Comparison of ENCODE assay signal across 8 cellular contexts in genomic region chr1:173862769-173863223, GRCh38. TPM values are rescaled to one million over a fixed set of nuclear protein-coding genes. Genes with fewer than 3 reads are reported as not detected.
A peak's percentile ranks its signal among the peaks of the same experiment; 100 is the strongest.
DNase-seq lines count a peak whose midpoint lies in the region; ATAC-seq and TF ChIP-seq lines count a peak whose summit lies in the region.
"Had no signal": no experiment of that assay in that cellular context is flagged by ENCODE, and none has a peak within 500 bp of the region (broad histone marks: within the 10 kb centered on the region; RNA-seq: fewer than 3 reads in every experiment).

No MANE protein-coding gene starts in this region.

- DNase-seq in SK-N-SH (no peak), RPMI8226 (peak; percentile 24), mesenchymal stem cell (no peak), hypothalamus (lab: John Stamatoyannopoulos, UW) (no peak), SHP77 treated with DMSO at 0.1 percent for 48 hours (lab: John Stamatoyannopoulos, UW) (no peak)
- DNase-seq: NCI-H1436 treated with DMSO at 0.1 percent for 48 hours; stimulated activated naive CD4-positive, alpha-beta T cell treated with Interleukin-2 at 50 U/mL for 16 hours had no signal

- H3K4me1 ChIP-seq in SK-N-SH (ENCODE audit: control insufficient read depth in 1 of 2, insufficient read depth in 2 of 2, low read depth in 1 of 2, low read length in 1 of 2) (peaks cover 6 to 17% of the 10 kb centered on the region in 2 experiments; a peak in 3 of 4 replicates), mesenchymal stem cell (ENCODE audit: control insufficient read depth, insufficient read depth, low read depth, low read length) (no peaks in the 10 kb centered on the region)

- H3K4me2 ChIP-seq in SK-N-SH (no peak overlapping the region), mesenchymal stem cell (ENCODE audit: low read length, poor library complexity, severe bottlenecking) (no peak overlapping the region)

- H3K36me3 ChIP-seq in SK-N-SH (replicated peaks in 1 of 2; ENCODE audit: control insufficient read depth in 1 of 2, insufficient read depth in 2 of 2, low read length in 1 of 2) (peaks cover 49 to 77% of the 10 kb centered on the region in 2 experiments), mesenchymal stem cell (ENCODE audit: control insufficient read depth in 1 of 2, insufficient read depth in 2 of 2, low read depth in 1 of 2, low read length in 2 of 2) (peaks cover 19 to 75% of the 10 kb centered on the region in 2 experiments)

- H2AFZ ChIP-seq in SK-N-SH (ENCODE audit: low read depth) (no peak overlapping the region), mesenchymal stem cell (ENCODE audit: low read depth, low read length) (no peak overlapping the region)

- no peaks in the 10 kb centered on the region for H3K79me1 ChIP-seq in mesenchymal stem cell (replicated peaks; ENCODE audit: low read length, poor library complexity, severe bottlenecking)

- no peak overlapping the region for H2AK5ac ChIP-seq in mesenchymal stem cell (ENCODE audit: low read length, severe bottlenecking)

- H2BK120ac ChIP-seq in mesenchymal stem cell (ENCODE audit: low read depth, low read length) = no peak overlapping the region

- H4K20me1 ChIP-seq in SK-N-SH (ENCODE audit: insufficient read depth) = peaks cover 49% of the 10 kb centered on the region

- POLR2A ChIA-PET in SK-N-SH (lab: Yijun Ruan, JAX) = interaction anchor here (0.7 kb wide), 1 partner anchor 148 kb away, joined by 3 read pairs; the partner anchor contains the start of gene KLHL20

- peaks cover 87% of the 10 kb centered on the region for H3F3A ChIP-seq in SK-N-SH (replicated peaks; ENCODE audit: insufficient read depth)

- CTCF ChIA-PET in SK-N-SH (lab: Yijun Ruan, JAX) = interaction anchor here (1.3 kb wide), 1 partner anchor 11 kb away, joined by 4 read pairs; no protein-coding TSS in a partner anchor

- ATAC-seq in SK-N-SH treated with all-trans-retinoic acid at 6 μM for 48 hours = no peak

- H3K9me2 ChIP-seq in SK-N-SH = no peaks in the 10 kb centered on the region

- TF ChIP-seq EP300 in SK-N-SH (IDR thresholded peaks at IDR 0.05; ENCODE audit: borderline replicate concordance in 1 of 2, low read depth in 1 of 2, low read length in 1 of 2) = no peak

- peaks cover 31% of the 10 kb centered on the region for H3K79me2 ChIP-seq in SK-N-SH (ENCODE audit: insufficient read depth)

- no peak overlapping the region for H3K18ac ChIP-seq in mesenchymal stem cell (ENCODE audit: low read depth in 1 of 2, low read length in 2 of 2)

- no peak for TF ChIP-seq CTCF in SK-N-SH (IDR thresholded peaks at IDR 0.05)

- H3K4me3 ChIP-seq in SK-N-SH (ENCODE audit: low read depth in 2 of 2, low read length in 1 of 2) = no peak overlapping the region
- no peak overlapping the region for H3K4me3 ChIP-seq in mesenchymal stem cell (ENCODE audit: insufficient read depth in 1 of 2, low read depth in 1 of 2, low read length in 2 of 2)

- H3K9ac ChIP-seq in SK-N-SH (no peak overlapping the region), mesenchymal stem cell (ENCODE audit: low read length) (no peak overlapping the region)

- H4K8ac ChIP-seq in mesenchymal stem cell (ENCODE audit: low read length) = no peak overlapping the region

- H3K9me3 ChIP-seq in SK-N-SH (no peaks in the 10 kb centered on the region), mesenchymal stem cell (ENCODE audit: control insufficient read depth, low read length) (no peaks in the 10 kb centered on the region)

- no peak overlapping the region for H3K14ac ChIP-seq in mesenchymal stem cell (ENCODE audit: low read length in 2 of 2)

- H3K23ac ChIP-seq in mesenchymal stem cell (ENCODE audit: low read length in 2 of 2) = no peak overlapping the region

- no peak overlapping the region for H2BK15ac ChIP-seq in mesenchymal stem cell (ENCODE audit: low read depth, poor library complexity, severe bottlenecking)

- no peaks in the 10 kb centered on the region for H3K27me3 ChIP-seq in SK-N-SH (ENCODE audit: insufficient read depth)
- H3K27me3 ChIP-seq in mesenchymal stem cell (ENCODE audit: control insufficient read depth in 1 of 2, insufficient read depth in 1 of 2, low read length in 2 of 2) = no peaks in the 10 kb centered on the region

- H2BK5ac ChIP-seq in mesenchymal stem cell (ENCODE audit: low read depth, low read length, poor library complexity, severe bottlenecking) = no peak overlapping the region

- H4K91ac ChIP-seq in mesenchymal stem cell (ENCODE audit: low read length) = no peak overlapping the region

- H3K27ac ChIP-seq in SK-N-SH (ENCODE audit: low read depth in 2 of 2, low read length in 1 of 2) = peak overlapping the region in 1 of 2 experiments; percentile 74; a peak in 1 of 4 replicates
- H3K27ac ChIP-seq in mesenchymal stem cell (ENCODE audit: low read length, poor library complexity, severe bottlenecking) = peak overlapping the region; percentile 30

- WGBS in SK-N-SH (ENCODE audit: low lambda C conversion rate) = 86% methylated on average over 8 of the region's 8 CpGs
- 82% methylated on average over 8 of the region's 8 CpGs for WGBS in mesenchymal stem cell

- no peak overlapping the region for H2BK12ac ChIP-seq in mesenchymal stem cell (ENCODE audit: low read length in 2 of 2)

- no peak for TF ChIP-seq RAD21 in SK-N-SH (IDR thresholded peaks at IDR 0.05; ENCODE audit: low read length)

- H3K4ac ChIP-seq in mesenchymal stem cell (ENCODE audit: low read depth in 1 of 2, low read length in 2 of 2) = no peak overlapping the region

TF ChIP-seq in SK-N-SH, 30 proteins besides CTCF, POLR2A, EP300 and RAD21:
- TF ChIP-seq MAX (IDR thresholded peaks at IDR 0.05; ENCODE audit: low read depth) (no peak), POLR2AphosphoS5 (IDR thresholded peaks at IDR 0.05; ENCODE audit: low read depth, low read length) (peak; percentile 38; the same call in 1 of the 2 replicates)

TF ChIP-seq in SK-N-SH treated with all-trans-retinoic acid at 6 μM for 48 hours, 23 proteins besides CTCF, POLR2A, EP300 and RAD21:
- TF ChIP-seq ZC3H10 (CRISPR knock-in tag; IDR thresholded peaks at IDR 0.05) (no peak), RARB (CRISPR knock-in tag; IDR thresholded peaks at IDR 0.05) (no peak), GLIS3 (CRISPR knock-in tag; IDR thresholded peaks at IDR 0.05) (no peak), ZNF70 (CRISPR knock-in tag; IDR thresholded peaks at IDR 0.05) (no peak), PPARA (CRISPR knock-in tag; IDR thresholded peaks at IDR 0.05; ENCODE audit: borderline replicate concordance) (no peak), OSR1 (CRISPR knock-in tag; IDR thresholded peaks at IDR 0.05) (no peak)

RNA-seq across cellular contexts. Expression of gene GAS5, which starts 5.0 kb away (rescaled TPM):
- polyA plus RNA-seq in SK-N-SH (2012; rRNA removed) = 961 and 1,422 TPM in 2 replicates
- 1,326 and 1,438 TPM in 2 replicates for polyA plus RNA-seq in SK-N-SH (2012; cell fraction: cytosol; rRNA removed)
- 871 and 1,534 TPM in 2 replicates for polyA plus RNA-seq in SK-N-SH (2012; cell fraction: nucleus; rRNA removed)
- 541 TPM for polyA plus RNA-seq in mesenchymal stem cell (2013, experiment 1 of 2)
- polyA plus RNA-seq in mesenchymal stem cell (2013, experiment 2 of 2) = 551 TPM

RNA-seq across cellular contexts. Expression of gene ZBTB37, which starts 5.4 kb away (rescaled TPM):
- polyA plus RNA-seq in SK-N-SH (2012; rRNA removed) = 0.89 and 1.2 TPM in 2 replicates
- polyA plus RNA-seq in SK-N-SH (2012; cell fraction: cytosol; rRNA removed) = 0.73 and 0.75 TPM in 2 replicates
- 1.6 and 3.4 TPM in 2 replicates for polyA plus RNA-seq in SK-N-SH (2012; cell fraction: nucleus; rRNA removed)
- 1.6 TPM for polyA plus RNA-seq in mesenchymal stem cell (2013, experiment 1 of 2)
- 1.5 TPM for polyA plus RNA-seq in mesenchymal stem cell (2013, experiment 2 of 2)

RNA-seq across cellular contexts. Expression of gene CENPL, which starts 38.1 kb away (rescaled TPM):
- 4.0 and 6.9 TPM in 2 replicates for polyA plus RNA-seq in SK-N-SH (2012; rRNA removed)
- polyA plus RNA-seq in SK-N-SH (2012; cell fraction: cytosol; rRNA removed) = 5.7 and 6.5 TPM in 2 replicates
- 2.0 and 4.4 TPM in 2 replicates for polyA plus RNA-seq in SK-N-SH (2012; cell fraction: nucleus; rRNA removed)
- polyA plus RNA-seq in mesenchymal stem cell (2013, experiment 1 of 2) = 5.0 TPM
- 5.5 TPM for polyA plus RNA-seq in mesenchymal stem cell (2013, experiment 2 of 2)

RNA-seq across cellular contexts. Expression of gene DARS2, which starts 38.3 kb away (rescaled TPM):
- polyA plus RNA-seq in SK-N-SH (2012; rRNA removed) = 17.1 and 22.1 TPM in 2 replicates
- 20.1 and 22.9 TPM in 2 replicates for polyA plus RNA-seq in SK-N-SH (2012; cell fraction: cytosol; rRNA removed)
- polyA plus RNA-seq in SK-N-SH (2012; cell fraction: nucleus; rRNA removed) = 15.1 and 21.4 TPM in 2 replicates
- polyA plus RNA-seq in mesenchymal stem cell (2013, experiment 1 of 2) = 14.4 TPM
- polyA plus RNA-seq in mesenchymal stem cell (2013, experiment 2 of 2) = 13.3 TPM

RNA-seq across cellular contexts. Expression of gene SERPINC1, which starts 54.3 kb away (rescaled TPM):
- polyA plus RNA-seq in SK-N-SH (2012; rRNA removed) = 0.05 and 0.08 TPM in 2 replicates
- 0.03 and 0.04 TPM in 2 replicates for polyA plus RNA-seq in SK-N-SH (2012; cell fraction: cytosol; rRNA removed)
- 0.18 and 0.27 TPM in 2 replicates for polyA plus RNA-seq in SK-N-SH (2012; cell fraction: nucleus; rRNA removed)
- polyA plus RNA-seq in mesenchymal stem cell (2013, experiment 1 of 2) = 0.06 TPM
- polyA plus RNA-seq in mesenchymal stem cell (2013, experiment 2 of 2) = not detected
